Comparison of ENCODE assay signal across 18 cellular contexts in genomic region chr20:46004187-46004586, GRCh38. TPM values are rescaled to one million over a fixed set of nuclear protein-coding genes. Genes with fewer than 3 reads are reported as not detected.
DNase-seq lines count a peak whose midpoint lies in the region; ATAC-seq and TF ChIP-seq lines count a peak whose summit lies in the region.
"Had no signal": no experiment of that assay in that cellular context is flagged by ENCODE, and none has a peak within 500 bp of the region (broad histone marks: within the 10 kb centered on the region; RNA-seq: fewer than 3 reads in every experiment).

No MANE protein-coding gene starts in this region.

- H3K9me3 Mint-ChIP-seq in activated CD4-positive, alpha-beta T cell treated with anti-CD3 and anti-CD28 coated beads, Interleukin-2, amount 10 ng/mL, durations not matched to agents 24 days and 14 days, result no peaks in the 10 kb centered on the region
- H3K9me3 Mint-ChIP-seq: activated T-cell treated with anti-CD3 and anti-CD28 coated beads, Interleukin-2, amount 50 U/mL, for 24 hours had no signal

- H3K9me3 ChIP-seq in stomach, result no peaks in the 10 kb centered on the region
- H3K9me3 ChIP-seq: Peyer's patch had no signal

- H3K36me3 ChIP-seq in stomach, result no peaks in the 10 kb centered on the region
- H3K36me3 ChIP-seq: Peyer's patch had no signal

- peaks cover 62% of the 10 kb centered on the region for H3K4me1 Mint-ChIP-seq in activated CD4-positive, alpha-beta T cell treated with anti-CD3 and anti-CD28 coated beads, Interleukin-2, amount 10 ng/mL, durations not matched to agents 24 days and 14 days

- DNase-seq in activated CD4-positive, alpha-beta T cell treated with anti-CD3 and anti-CD28 coated beads, Interleukin-2, amount 10 ng/mL, durations not matched to agents 24 days and 14 days, result no peak
- no peak for DNase-seq in activated CD4-positive, alpha-beta T cell treated with anti-CD3 and anti-CD28 coated beads, Interleukin-2, amount 50 U/mL, for 1 hour
- DNase-seq in MV-4-11 (lab: John Stamatoyannopoulos, UW) (peak; percentile 31), left ventricle myocardium superior (no peak), sciatic nerve (ENCODE audit: low spot score) (no peak), stomach (no peak)
- DNase-seq: activated T-cell treated with anti-CD3 and anti-CD28 coated beads, Interleukin-2, amount 50 U/mL, for 24 hours; Calu3; GOT3; NCI-H1417 treated with DMSO at 0.1 percent for 48 hours; Peyer's patch; stimulated activated CD4-positive, alpha-beta T cell treated with anti-CD3 and anti-CD28 coated beads, Interleukin-1b, Interleukin-23, amount 100 ng/mL, for 48 hours; stimulated activated CD8-positive, alpha-beta memory T cell treated with anti-CD3 and anti-CD28 coated beads, Interleukin-4, amount 100 ng/mL, for 48 hours had no signal

- H3K36me3 Mint-ChIP-seq in activated CD4-positive, alpha-beta T cell treated with anti-CD3 and anti-CD28 coated beads, Interleukin-2, amount 10 ng/mL, durations not matched to agents 24 days and 14 days (ENCODE audit: low read depth), result no peaks in the 10 kb centered on the region

- peak overlapping the region in 1 of 5 donors; percentile 26 for H3K27ac ChIP-seq in stomach

- 44 to 49% (median 45%) methylated on average over 4 of the region's 4 CpGs for WGBS in stomach, 5 donors

- no peak overlapping the region for H3K4me3 ChIP-seq in stomach

- no peak for TF ChIP-seq POLR2A in stomach (IDR thresholded peaks at IDR 0.05)

- H3K27me3 ChIP-seq in stomach, result peaks cover 0 to 92% (median 14%) of the 10 kb centered on the region in 3 donors
- H3K27me3 ChIP-seq: Peyer's patch had no signal

- H3K4me3 Mint-ChIP-seq in activated CD4-positive, alpha-beta T cell treated with anti-CD3 and anti-CD28 coated beads, Interleukin-2, amount 10 ng/mL, durations not matched to agents 24 days and 14 days, result peak overlapping the region; percentile 75

- peaks cover 16% of the 10 kb centered on the region for H3K27me3 Mint-ChIP-seq in activated CD4-positive, alpha-beta T cell treated with anti-CD3 and anti-CD28 coated beads, Interleukin-2, amount 10 ng/mL, durations not matched to agents 24 days and 14 days

- ATAC-seq in left ventricle myocardium superior (peak; percentile 75), sciatic nerve (peak; percentile 70), GM18517 (IDR thresholded peaks at IDR 0.05; ENCODE audit: unreplicated experiment) (no peak), HG03469 (IDR thresholded peaks at IDR 0.05; ENCODE audit: unreplicated experiment) (no peak)

- peak overlapping the region; percentile 5 for H3K27ac Mint-ChIP-seq in activated CD4-positive, alpha-beta T cell treated with anti-CD3 and anti-CD28 coated beads, Interleukin-2, amount 10 ng/mL, durations not matched to agents 24 days and 14 days
- H3K27ac Mint-ChIP-seq: activated T-cell treated with anti-CD3 and anti-CD28 coated beads, Interleukin-2, amount 50 U/mL, for 24 hours had no signal

- intact Hi-C loops in activated CD4-positive, alpha-beta T cell treated with anti-CD3 and anti-CD28 coated beads, Interleukin-2, amount 10 ng/mL, durations not matched to agents 24 days and 14 days (cut with micrococcal nuclease), result no loop called here
- intact Hi-C loops in left ventricle myocardium superior (cut with micrococcal nuclease), result no loop called here
- intact Hi-C loops in sciatic nerve (cut with DNase I), result no loop called here
- intact Hi-C loops in stomach (cut with DNase I; ENCODE audit: low total_unique reads), result no loop called here

- peaks cover 0 to 55% (median 2%) of the 10 kb centered on the region in 4 donors for H3K4me1 ChIP-seq in stomach

- TF ChIP-seq CTCF in stomach (IDR thresholded peaks at IDR 0.05), result no peak

- TF ChIP-seq EP300 in stomach (IDR thresholded peaks at IDR 0.05), result no peak

RNA-seq across cellular contexts. Expression of gene MMP9, which starts 4.5 kb away (rescaled TPM):
- 0.19 and 0.28 TPM in 2 replicates for total RNA-seq in activated CD4-positive, alpha-beta T cell treated with anti-CD3 and anti-CD28 coated beads, Interleukin-2, amount 10 ng/mL, durations not matched to agents 24 days and 14 days
- total RNA-seq in left ventricle myocardium superior (0.64 TPM), sciatic nerve (5.0 TPM), stomach (1 to 10 TPM in 2 of 5 donors, not detected in 3; 1.3 to 5.1 TPM)
- 1 to 10 TPM in 2 of 3 donors, under 1 TPM in 1; 0.31 to 1.9 (median 1.2) TPM for polyA plus RNA-seq in stomach
- total RNA-seq: Calu3, myocyte had no signal

RNA-seq across cellular contexts. Expression of gene SLC12A5, which starts 24.8 kb away (rescaled TPM):
- not detected in 2 replicates for total RNA-seq in activated CD4-positive, alpha-beta T cell treated with anti-CD3 and anti-CD28 coated beads, Interleukin-2, amount 10 ng/mL, durations not matched to agents 24 days and 14 days
- 1.3 TPM for total RNA-seq in left ventricle myocardium superior
- 3.9 TPM for total RNA-seq in sciatic nerve
- 1 to 10 TPM in 1 of 5 donors, not detected in 4; 1.3 TPM for total RNA-seq in stomach
- 1 to 10 TPM in 2 of 3 donors, under 1 TPM in 1; 0.93 to 6.2 (median 5.5) TPM for polyA plus RNA-seq in stomach
- total RNA-seq: myocyte, Peyer's patch, ureter had no signal
- polyA plus RNA-seq: keratinocyte had no signal

RNA-seq across cellular contexts. Expression of gene ZNF335, which starts 32.2 kb away (rescaled TPM):
- total RNA-seq in activated CD4-positive, alpha-beta T cell treated with anti-CD3 and anti-CD28 coated beads, Interleukin-2, amount 10 ng/mL, durations not matched to agents 24 days and 14 days, result 37.5 and 39.5 TPM in 2 replicates
- total RNA-seq in left ventricle myocardium superior (10.0 TPM), sciatic nerve (22.3 TPM), stomach (10 to 100 TPM in 4 of 5 donors, 1 to 10 TPM in 1; 8.3 to 72.3 (median 38.5) TPM)
- 10 to 100 TPM in 1 of 3 donors, 1 to 10 TPM in 2; 7.2 to 12.0 (median 9.3) TPM for polyA plus RNA-seq in stomach

Comparison
In these comparisons a context has a peak if more than half of its experiments do, and no peak if none do; other contexts are left out.
1. ATAC-seq: peak in left ventricle myocardium superior (single experiment) and sciatic nerve (single experiment); none in GM18517 (single experiment) and HG03469 (single experiment).